1 cellular context compared by ENCODE assay signal in genomic region chr2:227228061-227228667, GRCh38.
TF ChIP-seq lines count a peak whose summit lies in the region.

No MANE protein-coding gene starts in this region.

TF ChIP-seq in GM12878, 131 proteins besides CTCF, POLR2A, EP300 and RAD21 (continued from another document):
- no peak for TF ChIP-seq BRCA1 (IDR thresholded peaks at IDR 0.05; ENCODE audit: low read depth, low read length)
- TF ChIP-seq TBL1XR1 (IDR thresholded peaks at IDR 0.05; ENCODE audit: low read depth, low read length) = no peak
